ENCODE assay signal across 14 cellular contexts in genomic region chr2:85748948-85749875, GRCh38. TPM values are rescaled to one million over a fixed set of nuclear protein-coding genes. Genes with fewer than 3 reads are reported as not detected.
DNase-seq lines count a peak whose midpoint lies in the region; ATAC-seq, FAIRE-seq and TF ChIP-seq lines count a peak whose summit lies in the region.
"Had no signal": no experiment of that assay in that cellular context is flagged by ENCODE, and none has a peak within 500 bp of the region (broad histone marks: within the 10 kb centered on the region; RNA-seq: fewer than 3 reads in every experiment).

No MANE protein-coding gene starts in this region.

- H3K27me3 ChIP-seq in brain microvascular endothelial cell (replicated peaks), result no peaks in the 10 kb centered on the region
- H3K27me3 ChIP-seq in left lung, result peaks cover 0 to 37% of the 10 kb centered on the region in 2 donors

- peaks cover 15 to 28% of the 10 kb centered on the region in 2 donors for H3K4me1 ChIP-seq in kidney (ENCODE audit: control insufficient read depth in 1 of 2, insufficient read depth in 1 of 2, low read depth in 1 of 2, low read length in 2 of 2)
- H3K4me1 ChIP-seq in urinary bladder (ENCODE audit: insufficient read depth), result peaks cover 3% of the 10 kb centered on the region
- peaks cover 13 to 71% of the 10 kb centered on the region in 2 donors for H3K4me1 ChIP-seq in left lung

- H3K36me3 ChIP-seq in brain microvascular endothelial cell (replicated peaks) (no peaks in the 10 kb centered on the region), kidney (ENCODE audit: control insufficient read depth in 1 of 2, insufficient read depth in 2 of 2, low read length in 2 of 2) (no peaks in the 10 kb centered on the region), urinary bladder (ENCODE audit: insufficient read depth) (no peaks in the 10 kb centered on the region), left lung (no peaks in the 10 kb centered on the region)
- H3K36me3 ChIP-seq: transverse colon had no signal

- H3K4me3 ChIP-seq in brain microvascular endothelial cell (ENCODE audit: low read depth, low read length) (no peak overlapping the region), kidney (ENCODE audit: low read length in 2 of 2) (no peak overlapping the region), urinary bladder (ENCODE audit: low read depth, low read length) (no peak overlapping the region), left lung (no peak overlapping the region)
- H3K4me3 ChIP-seq: transverse colon had no signal

- intact Hi-C loops in kidney (cut with DNase I) (no loop called here), left lung (cut with DNase I) (no loop called here)

- FAIRE-seq in kidney (lab: Jason Lieb, UNC), result no peak

- WGBS in urinary bladder, result 50% methylated on average over 8 of the region's 8 CpGs

- ATAC-seq in left lung, result no peak

- no peaks in the 10 kb centered on the region for H3K9me3 ChIP-seq in kidney (ENCODE audit: control insufficient read depth in 1 of 2, low read length in 2 of 2)
- H3K9me3 ChIP-seq in left lung, result no peaks in the 10 kb centered on the region
- H3K9me3 ChIP-seq: transverse colon had no signal

- no peak overlapping the region for H3K27ac ChIP-seq in brain microvascular endothelial cell
- H3K27ac ChIP-seq in kidney (ENCODE audit: low read depth in 2 of 2, low read length in 2 of 2), result no peak overlapping the region
- H3K27ac ChIP-seq in urinary bladder (ENCODE audit: low read depth), result peak overlapping the region; percentile 61
- H3K27ac ChIP-seq in left lung, result no peak overlapping the region
- H3K27ac ChIP-seq: VCaP had no signal

- peak; percentile 40 for DNase-seq in NCI-H345 (lab: John Stamatoyannopoulos, UW)
- DNase-seq in NCI-H345 treated with DMSO at 0.1 percent for 48 hours (lab: John Stamatoyannopoulos, UW; ENCODE audit: unreplicated experiment), result no peak
- DNase-seq in brain microvascular endothelial cell, result no peak
- peak; percentile 54 for DNase-seq in kidney
- DNase-seq in activated T-cell treated with anti-CD3 and anti-CD28 coated beads, Interleukin-2, amount 50 U/mL, for 48 hours, result no peak
- DNase-seq in left lung, result no peak
- no peak for DNase-seq in NCI-H2171 (lab: John Stamatoyannopoulos, UW)
- DNase-seq: activated T-cell treated with anti-CD3 and anti-CD28 coated beads for 4 hours, NCI-H510A, SIG-M5, transverse colon had no signal

- in situ Hi-C loops in brain microvascular endothelial cell (cut with HindIII; ENCODE audit: low pct_ligation_motif_present, low sequenced_read_pairs), result no loop called here

- TF ChIP-seq CTCF in brain microvascular endothelial cell (IDR thresholded peaks at IDR 0.05; ENCODE audit: low read depth, low read length, missing control alignments) (peak; percentile 28), kidney (IDR thresholded peaks at IDR 0.05; ENCODE audit: borderline replicate concordance, extremely low read depth, insufficient read depth) (no peak), left lung (IDR thresholded peaks at IDR 0.05) (no peak)

- H3K9ac ChIP-seq in kidney (ENCODE audit: low read length in 2 of 2), result no peak overlapping the region

RNA-seq across cellular contexts. Expression of gene ATOH8, which starts 4.6 kb away (rescaled TPM):
- total RNA-seq in kidney, result 11.2 TPM
- polyA plus RNA-seq in kidney (ENCODE audit: insufficient read depth, low read depth, low replicate concordance), result 18.6 TPM
- 18.3 TPM for total RNA-seq in urinary bladder
- polyA plus RNA-seq in urinary bladder, result 49.2 TPM
- total RNA-seq in left lung, result 10 to 100 TPM; 24.7 to 27.1 TPM

RNA-seq across cellular contexts. Expression of gene GNLY, which starts 55.1 kb away (rescaled TPM):
- total RNA-seq in kidney, result 5.5 TPM
- polyA plus RNA-seq in kidney (ENCODE audit: insufficient read depth, low read depth, low replicate concordance), result 8.1 TPM
- not detected for total RNA-seq in urinary bladder
- polyA plus RNA-seq in urinary bladder, result 1.8 TPM
- 10 to 100 TPM in 1 of 2 donors, 1 to 10 TPM in 1; 9.2 to 10.5 TPM for total RNA-seq in left lung
- total RNA-seq: Daoy had no signal

Comparison
In these comparisons a context has a peak if more than half of its experiments do, and no peak if none do; other contexts are left out.
1. DNase-seq: peak in NCI-H345 (single experiment) and kidney (single experiment); none in NCI-H345 treated with DMSO at 0.1 percent for 48 hours (single experiment), brain microvascular endothelial cell (single experiment), activated T-cell treated with anti-CD3 and anti-CD28 coated beads, Interleukin-2, amount 50 U/mL, for 48 hours (0 of 2), left lung (0 of 2) and NCI-H2171 (single experiment).